12 cellular contexts compared by ENCODE assay signal in genomic region chr22:22488736-22489135, GRCh38. TPM values are rescaled to one million over a fixed set of nuclear protein-coding genes. Genes with fewer than 3 reads are reported as not detected.
DNase-seq lines count a peak whose midpoint lies in the region; ATAC-seq and TF ChIP-seq lines count a peak whose summit lies in the region.
"Had no signal": no experiment of that assay in that cellular context is flagged by ENCODE, and none has a peak within 500 bp of the region (broad histone marks: within the 10 kb centered on the region; RNA-seq: fewer than 3 reads in every experiment).

No MANE protein-coding gene starts in this region.

- CTCF ChIA-PET in A673 (lab: Charles Lee) (no interaction called here), HEK293 (lab: Yijun Ruan, JAX) (interaction anchor here (0.6 to 2.1 kb wide), 8 partner anchors 15 to 265 kb away, joined by 3 to 6 read pairs (median 4); partner anchors contain the start of gene ZNF280B)

- no peaks in the 10 kb centered on the region for H3K9me3 ChIP-seq in A673 (ENCODE audit: low read depth, low read length, poor library complexity, severe bottlenecking)
- H3K9me3 ChIP-seq in HEK293 (ENCODE audit: control insufficient read depth, insufficient read depth, low read depth, low read length), result no peaks in the 10 kb centered on the region
- H3K9me3 ChIP-seq: Caco-2 had no signal

- H3K27me3 Mint-ChIP-seq in memory B cell, result no peaks in the 10 kb centered on the region
- no peaks in the 10 kb centered on the region for H3K27me3 Mint-ChIP-seq in stimulated activated memory B cell treated with anti-CD40 and anti-IgM and Interleukin-4, amounts not matched to agents 10 μg/mL and 1 μg/mL and 100 μg/mL, for 72 hours
- H3K27me3 Mint-ChIP-seq: CD4-positive, alpha-beta T cell had no signal

- H3K9me3 Mint-ChIP-seq in memory B cell, result no peaks in the 10 kb centered on the region
- H3K9me3 Mint-ChIP-seq in stimulated activated memory B cell treated with anti-CD40 and anti-IgM and Interleukin-4, amounts not matched to agents 10 μg/mL and 1 μg/mL and 100 μg/mL, for 72 hours, result no peaks in the 10 kb centered on the region
- H3K9me3 Mint-ChIP-seq: CD4-positive, alpha-beta T cell; H9 had no signal

- POLR2A ChIA-PET in A673 (lab: Charles Lee; ENCODE audit: low non-redundant PET), result no interaction called here
- POLR2A ChIA-PET in HEK293 (lab: Yijun Ruan, JAX), result no interaction called here

- H3K27ac ChIP-seq in A673 (ENCODE audit: low read depth, low read length, poor library complexity, severe bottlenecking), result no peak overlapping the region
- no peak overlapping the region for H3K27ac ChIP-seq in HEK293 (ENCODE audit: extremely low read depth, low read depth, low read length)
- H3K27ac ChIP-seq: C4-2B had no signal

- ATAC-seq in memory B cell (ENCODE audit: low read depth), result no peak
- ATAC-seq in stimulated activated memory B cell treated with anti-CD40 and anti-IgM and Interleukin-4, amounts not matched to agents 10 μg/mL and 1 μg/mL and 100 μg/mL, for 72 hours, result no peak

- intact Hi-C loops in A673 (cut with micrococcal nuclease; ENCODE audit: unreplicated experiment), result no loop called here

- H3K27ac Mint-ChIP-seq in memory B cell, result peak overlapping the region; percentile 68
- peak overlapping the region; percentile 60 for H3K27ac Mint-ChIP-seq in stimulated activated memory B cell treated with anti-CD40 and anti-IgM and Interleukin-4, amounts not matched to agents 10 μg/mL and 1 μg/mL and 100 μg/mL, for 72 hours
- H3K27ac Mint-ChIP-seq: CD4-positive, alpha-beta T cell; H9 had no signal

- DNase-seq in A673 (ENCODE audit: low spot score) (no peak), memory B cell (ENCODE audit: low spot score in 2 of 2) (no peak), KG1 (lab: John Stamatoyannopoulos, UW) (no peak), hippocampal formation (lab: John Stamatoyannopoulos, UW) (no peak)
- DNase-seq: ACHN; Caco-2; CD4-positive, alpha-beta T cell; H9 had no signal

- no peak overlapping the region for H3K4me3 Mint-ChIP-seq in memory B cell
- no peak overlapping the region for H3K4me3 Mint-ChIP-seq in stimulated activated memory B cell treated with anti-CD40 and anti-IgM and Interleukin-4, amounts not matched to agents 10 μg/mL and 1 μg/mL and 100 μg/mL, for 72 hours
- H3K4me3 Mint-ChIP-seq: CD4-positive, alpha-beta T cell; H9 had no signal

- H3K4me1 Mint-ChIP-seq in memory B cell, result no peaks in the 10 kb centered on the region
- no peaks in the 10 kb centered on the region for H3K4me1 Mint-ChIP-seq in stimulated activated memory B cell treated with anti-CD40 and anti-IgM and Interleukin-4, amounts not matched to agents 10 μg/mL and 1 μg/mL and 100 μg/mL, for 72 hours

- peaks cover 34% of the 10 kb centered on the region for H3K36me3 Mint-ChIP-seq in memory B cell
- peaks cover 44% of the 10 kb centered on the region for H3K36me3 Mint-ChIP-seq in stimulated activated memory B cell treated with anti-CD40 and anti-IgM and Interleukin-4, amounts not matched to agents 10 μg/mL and 1 μg/mL and 100 μg/mL, for 72 hours

- BruUV-seq in A673 (replicated peaks; lab: Mats Ljungman, UMichigan), result TSS peak; percentile 9

- H3K27me3 ChIP-seq in A673 (replicated peaks; ENCODE audit: insufficient read depth, low read depth, low read length, poor library complexity), result no peaks in the 10 kb centered on the region

- no peak for TF ChIP-seq CTCF in A673 (conservative IDR thresholded peaks at IDR 0.05; ENCODE audit: low read depth, low read length)
- TF ChIP-seq CTCF in HEK293 (tag by site-specific recombination; IDR thresholded peaks at IDR 0.05), result no peak

- H3K4me1 ChIP-seq in A673 (ENCODE audit: insufficient read depth, low read length, poor library complexity, severe bottlenecking) (no peaks in the 10 kb centered on the region), HEK293 (ENCODE audit: control insufficient read depth, insufficient read depth, low read length) (no peaks in the 10 kb centered on the region)
- H3K4me1 ChIP-seq: Caco-2 had no signal

- H3K4me3 ChIP-seq in A673 (ENCODE audit: low read depth, low read length, poor library complexity, severe bottlenecking), result no peak overlapping the region
- no peak overlapping the region for H3K4me3 ChIP-seq in HEK293 (ENCODE audit: low read depth, low read length)

- H3K36me3 ChIP-seq in A673 (ENCODE audit: insufficient read depth, low read length, poor library complexity, severe bottlenecking) (peaks cover 35% of the 10 kb centered on the region), HEK293 (ENCODE audit: control insufficient read depth in 2 of 2, insufficient read depth in 1 of 2, low read length in 2 of 2) (peaks cover 15 to 81% of the 10 kb centered on the region in 2 experiments)

TF ChIP-seq in HEK293, 187 proteins besides CTCF, POLR2A, EP300 and RAD21:
- TF ChIP-seq PRDM1 (tag by site-specific recombination; IDR thresholded peaks at IDR 0.05) (peak; percentile 59), ZNF558 (tag by site-specific recombination; IDR thresholded peaks at IDR 0.05) (no peak)
TF ChIP-seq in HEK293: peak in this region for 1.

RNA-seq across cellular contexts. Expression of gene ZNF280B, which starts 19.8 kb away (rescaled TPM):
- total RNA-seq in A673 (2021), result 7.7 and 7.8 TPM in 2 replicates
- total RNA-seq: HT-29 had no signal

RNA-seq across cellular contexts. Expression of gene ZNF280A, which starts 31.3 kb away (rescaled TPM):
- total RNA-seq in A673 (2021), result not detected in 2 replicates
- total RNA-seq: CD4-positive, alpha-beta T cell; HT-29 had no signal
